Comparison of ENCODE assay signal across 1 cellular context in genomic region chr7:30912021-30912420, GRCh38.
TF ChIP-seq lines count a peak whose summit lies in the region.

No MANE protein-coding gene starts in this region.

TF ChIP-seq in HepG2, 621 proteins besides CTCF, POLR2A, EP300 and RAD21:
- TF ChIP-seq PBX3 (CRISPR knock-in tag; IDR thresholded peaks at IDR 0.05; ENCODE audit: borderline replicate concordance): no peak
- TF ChIP-seq ZBTB43 (CRISPR knock-in tag; conservative IDR thresholded peaks at IDR 0.05): no peak
- TF ChIP-seq GTF2F1 (IDR thresholded peaks at IDR 0.05; ENCODE audit: low read length): no peak
